ENCODE assay signal across 24 cellular contexts in the genomic region with DNA sequence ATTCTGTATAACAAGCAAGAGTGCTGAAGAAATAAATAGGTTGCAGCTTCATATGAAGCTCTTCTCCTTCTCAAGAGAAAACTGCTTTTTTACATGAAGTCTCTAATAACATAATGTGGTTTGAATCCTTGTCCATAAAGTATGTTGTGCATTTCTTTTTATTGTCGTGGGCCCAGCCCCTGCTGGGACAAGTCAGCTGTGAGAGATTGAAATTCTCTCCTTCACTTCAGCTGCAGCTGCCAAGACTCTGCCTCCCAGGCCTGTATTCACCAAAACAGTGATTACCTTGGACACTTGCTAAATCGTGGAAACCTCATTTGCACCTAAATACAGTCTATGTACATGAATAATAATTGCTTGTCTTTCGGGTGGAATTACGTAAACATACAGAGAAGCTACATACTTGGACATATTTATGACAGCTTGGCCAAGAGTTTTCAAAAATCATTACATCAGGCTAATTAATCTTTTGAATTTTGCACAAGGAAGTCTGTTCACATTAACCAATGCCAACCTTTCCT.
DNase-seq lines count a peak whose midpoint lies in the region; ATAC-seq and TF ChIP-seq lines count a peak whose summit lies in the region.
"Had no signal": no experiment of that assay in that cellular context is flagged by ENCODE, and none has a peak within 500 bp of the region (broad histone marks: within the 10 kb centered on the region; RNA-seq: fewer than 3 reads in every experiment).

No MANE protein-coding gene starts in this region.

- H3K36me3 ChIP-seq in stomach, result no peaks in the 10 kb centered on the region
- H3K36me3 ChIP-seq: sigmoid colon had no signal

- no peak for TF ChIP-seq CTCF in stomach (IDR thresholded peaks at IDR 0.05)

- H3K4me1 ChIP-seq in stomach, result no peaks in the 10 kb centered on the region
- H3K4me1 ChIP-seq: testis had no signal

- H3K9me3 ChIP-seq in stomach, result no peaks in the 10 kb centered on the region
- H3K9me3 ChIP-seq: sigmoid colon, testis had no signal

- H3K27me3 ChIP-seq in stomach, result no peaks in the 10 kb centered on the region
- H3K27me3 ChIP-seq: sigmoid colon, testis had no signal

- intact Hi-C loops in stomach (cut with DNase I; ENCODE audit: low total_unique reads), result no loop called here

- WGBS in stomach, 5 donors, result 55 to 70% (median 62%) methylated on average over 4 of the region's 4 CpGs

- no peak for TF ChIP-seq POLR2A in stomach (IDR thresholded peaks at IDR 0.05)

- H3K27ac ChIP-seq in stomach, result no peak overlapping the region
- H3K27ac ChIP-seq: 22Rv1, sigmoid colon, testis had no signal

- DNase-seq in NCI-H1417 (lab: John Stamatoyannopoulos, UW), result peak; percentile 0 to 48 (median 8)
- DNase-seq in NCI-H1417 treated with DMSO at 0.1 percent for 48 hours (lab: John Stamatoyannopoulos, UW), result no peak
- peak; percentile 35 for DNase-seq in NCI-H2227 treated with DMSO at 0.1 percent for 48 hours (lab: John Stamatoyannopoulos, UW)
- peak; percentile 85 for DNase-seq in cerebellar cortex (ENCODE audit: low spot score)
- DNase-seq in stomach, result no peak
- DNase-seq in ACHN, result no peak
- DNase-seq in NCI-H2029 treated with DMSO at 0.1 percent for 48 hours (lab: John Stamatoyannopoulos, UW), result no peak
- DNase-seq: activated CD4-positive, alpha-beta T cell treated with anti-CD3 and anti-CD28 coated beads for 1 hour; activated CD8-positive, alpha-beta T cell treated with anti-CD3 and anti-CD28 coated beads, Interleukin-2, amount 10 ng/mL, durations not matched to agents 7 days and 5 days; foreskin melanocyte; Karpas-422; kidney glomerular epithelial cell; MV-4-11; NCI-H187; sigmoid colon; stimulated activated naive CD4-positive, alpha-beta T cell; T-helper 17 cell; testis had no signal

- no peak for TF ChIP-seq EP300 in stomach (IDR thresholded peaks at IDR 0.05)

- in situ Hi-C loops in ACHN (cut with HindIII; ENCODE audit: low pct_ligation_motif_present, low pct_unique_long_range_greater_than_20kb, low sequenced_read_pairs), result no loop called here

- H3K4me3 ChIP-seq in stomach, result no peak overlapping the region
- H3K4me3 ChIP-seq: sigmoid colon, testis had no signal

- no peak for ATAC-seq in GM18520 (IDR thresholded peaks at IDR 0.05; ENCODE audit: unreplicated experiment)
- ATAC-seq: activated CD8-positive, alpha-beta T cell treated with anti-CD3 and anti-CD28 coated beads, Interleukin-2, amount 10 ng/mL, durations not matched to agents 7 days and 5 days; activated naive CD4-positive, alpha-beta T cell treated with anti-CD3 and anti-CD28 coated beads, Interleukin-2, amount 50 U/mL, for 72 hours; esophagus mucosa; HCT116; SK-N-SH treated with all-trans-retinoic acid at 6 μM for 48 hours; T-helper 17 cell had no signal

Comparison
In these comparisons a context has a peak if more than half of its experiments do, and no peak if none do; other contexts are left out.
1. DNase-seq: peak in NCI-H1417 (3 of 3), NCI-H2227 treated with DMSO at 0.1 percent for 48 hours (single experiment) and cerebellar cortex (single experiment); none in NCI-H1417 treated with DMSO at 0.1 percent for 48 hours (single experiment), stomach (single experiment), ACHN (single experiment) and NCI-H2029 treated with DMSO at 0.1 percent for 48 hours (single experiment).